ENCODE assay signal across 15 cellular contexts in the genomic region with DNA sequence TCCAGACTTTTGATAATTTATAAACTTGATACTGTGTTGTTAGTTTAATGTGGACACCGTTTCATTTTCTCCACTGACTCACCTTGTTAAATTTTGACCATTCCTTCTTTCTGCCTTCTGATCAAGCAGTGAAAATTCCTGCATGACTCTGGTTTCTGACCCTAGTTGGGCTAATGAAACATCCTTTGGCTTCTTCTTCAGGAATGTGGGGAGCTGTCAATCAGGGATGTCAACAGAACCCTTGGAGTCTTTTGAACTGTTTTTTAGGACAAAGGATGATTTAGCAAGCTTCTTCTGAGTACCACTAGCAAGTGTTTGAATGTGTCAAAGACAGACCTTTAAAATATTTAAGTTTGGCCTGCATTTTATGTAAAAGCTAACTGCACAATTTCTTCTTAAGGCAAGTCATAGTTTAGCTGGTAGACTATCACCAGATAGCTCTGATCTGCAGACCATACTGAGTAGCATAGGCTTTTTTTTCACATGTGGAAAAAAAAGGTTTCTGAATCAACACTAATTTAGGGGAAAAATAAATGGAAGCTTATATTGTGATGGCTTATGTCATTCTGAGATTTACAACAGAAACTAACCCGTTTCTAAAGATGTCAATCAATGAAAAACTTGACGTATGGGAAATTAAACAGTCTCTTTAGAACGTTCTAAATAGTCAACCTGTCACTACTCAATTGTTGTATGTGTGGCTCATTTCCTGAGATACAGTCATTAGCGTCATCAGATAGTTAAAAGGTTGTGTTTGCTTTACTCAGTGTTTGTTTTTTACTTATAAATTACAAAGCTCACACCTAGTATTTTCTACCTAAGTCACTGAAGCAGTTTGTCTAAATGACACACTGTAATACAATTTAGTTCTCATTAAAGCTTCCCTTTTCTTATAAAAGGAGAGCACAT.
DNase-seq lines count a peak whose midpoint lies in the region; ATAC-seq, FAIRE-seq and TF ChIP-seq lines count a peak whose summit lies in the region.
"Had no signal": no experiment of that assay in that cellular context is flagged by ENCODE, and none has a peak within 500 bp of the region (broad histone marks: within the 10 kb centered on the region; RNA-seq: fewer than 3 reads in every experiment).

No MANE protein-coding gene starts in this region.

- no peak overlapping the region for H3K4me3 Mint-ChIP-seq in stimulated activated naive CD8-positive, alpha-beta T cell treated with anti-CD3 and anti-CD28 coated beads, Interleukin-15, amount 100 ng/mL, for 72 hours

- TF ChIP-seq EP300 in A549 (IDR thresholded peaks at IDR 0.05) = peak; percentile 33 to 52; a peak in 2 of 5 replicates
- no peak for TF ChIP-seq EP300 in gastroesophageal sphincter (IDR thresholded peaks at IDR 0.05)

- CTCF ChIA-PET in A549 (lab: Yijun Ruan, JAX) = interaction anchor here (0.8 to 2.7 kb wide), 10 partner anchors 14 to 312 kb away, joined by 3 to 7 read pairs (median 4); a partner anchor contains a TSS

- H3K9me3 Mint-ChIP-seq in stimulated activated naive CD8-positive, alpha-beta T cell treated with anti-CD3 and anti-CD28 coated beads, Interleukin-15, amount 100 ng/mL, for 72 hours = peaks cover 0 to 12% of the 10 kb centered on the region in 2 donors

- TF ChIP-seq CTCF in A549 (IDR thresholded peaks at IDR 0.05) (no peak), VCaP (conservative IDR thresholded peaks at IDR 0.05) (no peak), gastroesophageal sphincter (IDR thresholded peaks at IDR 0.05) (no peak)

- H3K9me3 ChIP-seq in A549 (0 out of 3 replicates have a peak, but pooled peaks cover 9% of the 10 kb centered on the region), gastroesophageal sphincter (no peaks in the 10 kb centered on the region)

- H3K27me3 Mint-ChIP-seq in stimulated activated naive CD8-positive, alpha-beta T cell treated with anti-CD3 and anti-CD28 coated beads, Interleukin-15, amount 100 ng/mL, for 72 hours = no peaks in the 10 kb centered on the region

- TF ChIP-seq POLR2A in A549 (IDR thresholded peaks at IDR 0.05; ENCODE audit: low read length) (no peak), gastroesophageal sphincter (IDR thresholded peaks at IDR 0.05) (no peak)

- no peak for TF ChIP-seq RAD21 in A549 (conservative IDR thresholded peaks at IDR 0.05 in 1 of 2, IDR thresholded peaks at IDR 0.05 in 1 of 2)

- peak overlapping the region; percentile 89 to 100 for H3K27ac ChIP-seq in A549
- peak overlapping the region; percentile 52 for H3K27ac ChIP-seq in VCaP
- H3K27ac ChIP-seq in gastroesophageal sphincter = no peak overlapping the region

- FAIRE-seq in A549 (lab: Jason Lieb, UNC) = peak; percentile 49

- H3K4me2 ChIP-seq in A549 = peak overlapping the region; percentile 82

- no peaks in the 10 kb centered on the region for H3K27me3 ChIP-seq in gastroesophageal sphincter

- DNase-seq in A549 (ENCODE audit: low read depth in 1 of 2, low spot score in 1 of 2) (peak in 1 of 2 experiments; percentile 74), M059J (ENCODE audit: low read depth) (peak; percentile 68), kidney glomerular epithelial cell (lab: John Stamatoyannopoulos, UW) (peak; percentile 78)
- DNase-seq in activated CD4-positive, CD25-positive, alpha-beta regulatory T cell treated with anti-CD3 and anti-CD28 coated beads, Interleukin-2, amount 50 U/mL, for 72 hours = no peak
- DNase-seq in stimulated activated naive CD8-positive, alpha-beta T cell treated with anti-CD3 and anti-CD28 coated beads, Interleukin-15, amount 100 ng/mL, for 72 hours = no peak
- DNase-seq: amniotic stem cell, cortex of kidney, DMS 273 treated with DMSO at 0.1 percent for 48 hours, Karpas-422, OCI-M1, trophoblast cell had no signal

- POLR2A ChIA-PET in A549 (lab: Yijun Ruan, JAX) = interaction anchor here (0.7 to 2.3 kb wide), 5 partner anchors 24 to 311 kb away, joined by 3 to 18 read pairs (median 4); a partner anchor contains a TSS

- ATAC-seq in A549 (peak; percentile 69 to 73), gastroesophageal sphincter (no peak), HG03469 (IDR thresholded peaks at IDR 0.05; ENCODE audit: unreplicated experiment) (no peak)
- ATAC-seq in stimulated activated naive CD8-positive, alpha-beta T cell treated with anti-CD3 and anti-CD28 coated beads, Interleukin-15, amount 100 ng/mL, for 72 hours = no peak
- ATAC-seq: activated CD4-positive, CD25-positive, alpha-beta regulatory T cell treated with anti-CD3 and anti-CD28 coated beads, Interleukin-2, amount 50 U/mL, for 24 hours had no signal

- H3K4me1 Mint-ChIP-seq in stimulated activated naive CD8-positive, alpha-beta T cell treated with anti-CD3 and anti-CD28 coated beads, Interleukin-15, amount 100 ng/mL, for 72 hours = no peaks in the 10 kb centered on the region

- H3K4me1 ChIP-seq in A549 = peaks cover 80% of the 10 kb centered on the region
- peaks cover 0 to 24% (median 3%) of the 10 kb centered on the region in 3 donors for H3K4me1 ChIP-seq in gastroesophageal sphincter

- no peak overlapping the region for H3K27ac Mint-ChIP-seq in stimulated activated naive CD8-positive, alpha-beta T cell treated with anti-CD3 and anti-CD28 coated beads, Interleukin-15, amount 100 ng/mL, for 72 hours

- no peaks in the 10 kb centered on the region for H3K36me3 ChIP-seq in gastroesophageal sphincter

- no peak overlapping the region for H3K4me3 ChIP-seq in A549
- H3K4me3 ChIP-seq in gastroesophageal sphincter = no peak overlapping the region

- 0% methylated on average over 5 of the region's 5 CpGs for WGBS in A549 (ENCODE audit: missing lambda C conversion rate)
- WGBS in gastroesophageal sphincter (ENCODE audit: low coverage in 1 of 2), 2 donors = 76 to 84% methylated on average over 5 of the region's 5 CpGs

TF ChIP-seq in A549, 52 proteins besides CTCF, POLR2A, EP300 and RAD21:
- TF ChIP-seq FOSL2 (IDR thresholded peaks at IDR 0.05) (0 out of 2 replicates have a peak, but pooled peaks have one; percentile 7), FOSL2 (CRISPR knock-in tag; IDR thresholded peaks at IDR 0.05) (peak; percentile 61), GATA3 (IDR thresholded peaks at IDR 0.05; ENCODE audit: borderline replicate concordance) (peak; percentile 76), JUNB (IDR thresholded peaks at IDR 0.05) (peak; percentile 29; the same call in 1 of the 2 replicates), CEBPB (IDR thresholded peaks at IDR 0.05) (peak in 1 of 2 experiments; percentile 69; a peak in 2 of 4 replicates), RNF2 (IDR thresholded peaks at IDR 0.05; ENCODE audit: borderline replicate concordance, low read depth) (no peak)
- TF ChIP-seq, protein P1, sequence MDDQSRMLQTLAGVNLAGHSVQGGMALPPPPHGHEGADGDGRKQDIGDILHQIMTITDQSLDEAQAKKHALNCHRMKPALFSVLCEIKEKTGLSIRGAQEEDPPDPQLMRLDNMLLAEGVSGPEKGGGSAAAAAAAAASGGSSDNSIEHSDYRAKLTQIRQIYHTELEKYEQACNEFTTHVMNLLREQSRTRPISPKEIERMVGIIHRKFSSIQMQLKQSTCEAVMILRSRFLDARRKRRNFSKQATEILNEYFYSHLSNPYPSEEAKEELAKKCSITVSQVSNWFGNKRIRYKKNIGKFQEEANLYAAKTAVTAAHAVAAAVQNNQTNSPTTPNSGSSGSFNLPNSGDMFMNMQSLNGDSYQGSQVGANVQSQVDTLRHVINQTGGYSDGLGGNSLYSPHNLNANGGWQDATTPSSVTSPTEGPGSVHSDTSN (IDR thresholded peaks at IDR 0.05) = peak; percentile 81
- TF ChIP-seq, protein P2, sequence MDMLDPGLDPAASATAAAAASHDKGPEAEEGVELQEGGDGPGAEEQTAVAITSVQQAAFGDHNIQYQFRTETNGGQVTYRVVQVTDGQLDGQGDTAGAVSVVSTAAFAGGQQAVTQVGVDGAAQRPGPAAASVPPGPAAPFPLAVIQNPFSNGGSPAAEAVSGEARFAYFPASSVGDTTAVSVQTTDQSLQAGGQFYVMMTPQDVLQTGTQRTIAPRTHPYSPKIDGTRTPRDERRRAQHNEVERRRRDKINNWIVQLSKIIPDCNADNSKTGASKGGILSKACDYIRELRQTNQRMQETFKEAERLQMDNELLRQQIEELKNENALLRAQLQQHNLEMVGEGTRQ (IDR thresholded peaks at IDR 0.05) = no peak

Comparison
In these comparisons a context has a peak if more than half of its experiments do, and no peak if none do; other contexts are left out.
1. ATAC-seq: peak in A549 (2 of 2); none in gastroesophageal sphincter (single experiment), HG03469 (single experiment) and stimulated activated naive CD8-positive, alpha-beta T cell treated with anti-CD3 and anti-CD28 coated beads, Interleukin-15, amount 100 ng/mL, for 72 hours (single experiment).
2. DNase-seq: peak in M059J (single experiment) and kidney glomerular epithelial cell (single experiment); none in activated CD4-positive, CD25-positive, alpha-beta regulatory T cell treated with anti-CD3 and anti-CD28 coated beads, Interleukin-2, amount 50 U/mL, for 72 hours (single experiment) and stimulated activated naive CD8-positive, alpha-beta T cell treated with anti-CD3 and anti-CD28 coated beads, Interleukin-15, amount 100 ng/mL, for 72 hours (0 of 2).
3. H3K27ac ChIP-seq: peak in A549 (2 of 2) and VCaP (single experiment); none in gastroesophageal sphincter (0 of 4).